In the genomic region with DNA sequence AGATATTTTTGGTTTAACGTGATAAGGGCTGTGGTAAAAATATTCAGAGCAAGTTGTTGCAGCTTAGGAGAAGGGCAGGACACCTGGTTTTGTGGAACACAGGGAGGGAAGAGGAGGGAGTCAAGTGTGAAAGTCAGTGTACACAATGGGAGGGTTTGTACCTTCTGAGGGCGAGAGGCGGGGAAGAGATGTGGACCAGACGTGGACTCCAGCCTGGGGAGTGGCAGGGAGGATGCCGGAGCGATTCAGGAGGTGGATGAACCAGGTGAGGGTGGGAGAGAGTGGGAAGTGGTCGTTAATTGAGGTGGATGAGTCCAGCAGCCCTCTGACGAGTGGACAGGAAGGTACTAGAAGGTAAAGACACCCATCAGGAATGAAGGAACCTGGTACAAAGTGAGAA, we compare ENCODE assay signal across 18 cellular contexts. TPM values are rescaled to one million over a fixed set of nuclear protein-coding genes. Genes with fewer than 3 reads are reported as not detected.
DNase-seq lines count a peak whose midpoint lies in the region; ATAC-seq and TF ChIP-seq lines count a peak whose summit lies in the region.
"Had no signal": no experiment of that assay in that cellular context is flagged by ENCODE, and none has a peak within 500 bp of the region (broad histone marks: within the 10 kb centered on the region; RNA-seq: fewer than 3 reads in every experiment).

No MANE protein-coding gene starts in this region.

- CTCF ChIA-PET in Caco-2 (lab: Charles Lee) = no interaction called here
- CTCF ChIA-PET in IMR-90 (lab: Yijun Ruan, JAX) = no interaction called here
- CTCF ChIA-PET in RWPE1 (lab: Yijun Ruan, JAX) = interaction anchor here (0.6 kb wide), 1 partner anchor 112 kb away, joined by 5 read pairs; no protein-coding TSS in a partner anchor

- H2BK20ac ChIP-seq in IMR-90 (ENCODE audit: low read depth, low read length) = no peak overlapping the region

- no peaks in the 10 kb centered on the region for H4K20me1 ChIP-seq in IMR-90 (ENCODE audit: insufficient read depth, low read length)
- H4K20me1 ChIP-seq: BLaER1 treated with 17β-estradiol and CSF1 and Interleukin-3, amounts not matched to agents 10 nM and 100 nM had no signal

- DNase-seq in Caco-2 (no peak), IMR-90 (no peak), GM13976 (ENCODE audit: low spot score) (no peak), tibial nerve (ENCODE audit: low spot score in 2 of 2) (no peak), cerebellum (ENCODE audit: low spot score) (no peak), RWPE1 (ENCODE audit: low spot score) (no peak)
- DNase-seq: CD8-positive, alpha-beta memory T cell; DND-41; GOT3; KBM-7; NCI-H1694 treated with DMSO at 0.1 percent for 48 hours; NCI-H2107; NCI-H510A; PC-3; SJCRH30 had no signal

- TF ChIP-seq EP300 in tibial nerve (IDR thresholded peaks at IDR 0.05) = no peak

- no peak overlapping the region; the same call in none of the 2 replicates for H2BK120ac ChIP-seq in IMR-90 (ENCODE audit: low read depth, low read length)

- no peak overlapping the region for H3K9ac ChIP-seq in IMR-90 (ENCODE audit: low read depth, low read length)
- H3K9ac ChIP-seq: BLaER1 treated with 17β-estradiol and CSF1 and Interleukin-3, amounts not matched to agents 10 nM and 100 nM had no signal

- H2AFZ ChIP-seq in IMR-90 (replicated peaks; ENCODE audit: low read length, poor library complexity) = peak overlapping the region; percentile 45

- BruUV-seq in Caco-2 (replicated peaks; lab: Mats Ljungman, UMichigan) = no TSS peak
- BruUV-seq in IMR-90 (replicated peaks; lab: Mats Ljungman, UMichigan) = no TSS peak

- no peak overlapping the region for H3K56ac ChIP-seq in IMR-90 (ENCODE audit: extremely low read depth, insufficient read depth, low read length)

- 88% methylated on average over 7 of the region's 8 CpGs; no CpG with 5 or more reads in 1 of the 2 experiments for WGBS in IMR-90 (ENCODE audit: extremely low coverage in 2 of 2, insufficient read length in 1 of 2), 2 experiments
- 70 to 78% methylated on average over 8 of the region's 8 CpGs for WGBS in esophagus, 2 donors
- WGBS in tibial nerve, 2 donors = 77 to 88% methylated on average over 8 of the region's 8 CpGs

- H3K14ac ChIP-seq in IMR-90 (replicated peaks; ENCODE audit: low read depth, low read length) = no peak overlapping the region

- no peak for TF ChIP-seq CTCF in Caco-2 (IDR thresholded peaks at IDR 0.05; ENCODE audit: insufficient read depth in 1 of 2, low read depth in 1 of 2, low read length in 1 of 2, severe bottlenecking in 1 of 2, unreplicated experiment in 1 of 2)
- TF ChIP-seq CTCF in IMR-90 (conservative IDR thresholded peaks at IDR 0.05; ENCODE audit: low read depth, low read length) = no peak
- TF ChIP-seq CTCF in neutrophil (IDR thresholded peaks at IDR 0.05) = no peak
- TF ChIP-seq CTCF in GM13976 (IDR thresholded peaks at IDR 0.05; ENCODE audit: borderline replicate concordance, control extremely low read depth, extremely low read depth, insufficient read depth, missing control alignments) = no peak
- no peak for TF ChIP-seq CTCF in tibial nerve (IDR thresholded peaks at IDR 0.05)
- TF ChIP-seq CTCF in RWPE1 (conservative IDR thresholded peaks at IDR 0.05; ENCODE audit: low read depth) = no peak

- no peak for TF ChIP-seq POLR2A in IMR-90 (IDR thresholded peaks at IDR 0.05; ENCODE audit: low read depth, low read length)
- no peak for TF ChIP-seq POLR2A in tibial nerve (IDR thresholded peaks at IDR 0.05)

- H3K4me3 Mint-ChIP-seq in Caco-2 (ENCODE audit: unreplicated experiment) = no peak overlapping the region
- H3K4me3 Mint-ChIP-seq: CD8-positive, alpha-beta memory T cell had no signal

- no peaks in the 10 kb centered on the region for H3K36me3 Mint-ChIP-seq in Caco-2 (ENCODE audit: insufficient read depth, unreplicated experiment)
- H3K36me3 Mint-ChIP-seq: CD8-positive, alpha-beta memory T cell had no signal

- H3K4me3 ChIP-seq in Caco-2 (ENCODE audit: low read depth, low read length) (no peak overlapping the region), IMR-90 (ENCODE audit: insufficient read depth, low read depth, low read length) (no peak overlapping the region), esophagus (ENCODE audit: low read depth in 1 of 2, low read length in 2 of 2) (no peak overlapping the region), neutrophil (ENCODE audit: low read depth in 1 of 2, low read length in 1 of 2) (no peak overlapping the region), tibial nerve (no peak overlapping the region)
- H3K4me3 ChIP-seq: BLaER1 treated with 17β-estradiol and CSF1 and Interleukin-3, amounts not matched to agents 10 nM and 100 nM; SJCRH30 had no signal

- H3K27me3 ChIP-seq in Caco-2 (replicated peaks; ENCODE audit: control insufficient read depth, insufficient read depth, low read length) = no peaks in the 10 kb centered on the region
- no peaks in the 10 kb centered on the region for H3K27me3 ChIP-seq in IMR-90 (ENCODE audit: control insufficient read depth, insufficient read depth, low read length)
- no peaks in the 10 kb centered on the region for H3K27me3 ChIP-seq in esophagus (ENCODE audit: control insufficient read depth in 1 of 2, insufficient read depth in 2 of 2, low read length in 2 of 2)
- H3K27me3 ChIP-seq in neutrophil = no peaks in the 10 kb centered on the region
- no peaks in the 10 kb centered on the region for H3K27me3 ChIP-seq in tibial nerve
- H3K27me3 ChIP-seq: BLaER1 treated with 17β-estradiol and CSF1 and Interleukin-3, amounts not matched to agents 10 nM and 100 nM; SJCRH30 had no signal

- peaks cover 32% of the 10 kb centered on the region for H3K4me1 Mint-ChIP-seq in Caco-2 (ENCODE audit: low read depth, unreplicated experiment)

- H3K9me3 Mint-ChIP-seq in Caco-2 (ENCODE audit: unreplicated experiment) = no peaks in the 10 kb centered on the region
- H3K9me3 Mint-ChIP-seq: CD8-positive, alpha-beta memory T cell had no signal

- H4K91ac ChIP-seq in IMR-90 (ENCODE audit: insufficient read depth, low read depth, low read length) = no peak overlapping the region

- no peaks in the 10 kb centered on the region for H3K27me3 Mint-ChIP-seq in Caco-2 (ENCODE audit: insufficient read depth, unreplicated experiment)

- peak overlapping the region; percentile 7; the same call in 1 of the 2 replicates for H3K4ac ChIP-seq in IMR-90 (ENCODE audit: low read depth, low read length)

- TF ChIP-seq RAD21 in IMR-90 (IDR thresholded peaks at IDR 0.05; ENCODE audit: low read length) = no peak

- H2BK15ac ChIP-seq in IMR-90 (ENCODE audit: low read depth, low read length) = peak overlapping the region; percentile 64; the same call in 1 of the 3 replicates

- H3K79me1 ChIP-seq in IMR-90 (ENCODE audit: low read depth in 1 of 2, low read length in 2 of 2) = peaks cover 0 to 6% of the 10 kb centered on the region in 2 experiments; a peak in 1 of 4 replicates

- H3K27ac ChIP-seq in IMR-90 (ENCODE audit: insufficient read depth, low read length) (no peak overlapping the region), esophagus (ENCODE audit: low read depth in 2 of 2, low read length in 1 of 2) (peak overlapping the region; percentile 59 to 82), neutrophil (peak overlapping the region; percentile 64), tibial nerve (no peak overlapping the region), RWPE1 (no peak overlapping the region)
- H3K27ac ChIP-seq: BLaER1 treated with 17β-estradiol and CSF1 and Interleukin-3, amounts not matched to agents 10 nM and 100 nM; SJCRH30 had no signal

- peak overlapping the region; percentile 57; the same call in 1 of the 2 replicates for H2AK5ac ChIP-seq in IMR-90 (ENCODE audit: low read depth, low read length)

- no peak overlapping the region for H3K18ac ChIP-seq in IMR-90 (ENCODE audit: low read depth, low read length)

- H3K9me1 ChIP-seq in IMR-90 (ENCODE audit: insufficient read depth, low read length) = peaks cover 20% of the 10 kb centered on the region

- no peak overlapping the region for H3K4me2 ChIP-seq in IMR-90 (ENCODE audit: low read depth, low read length)
- H3K4me2 ChIP-seq: BLaER1 treated with 17β-estradiol and CSF1 and Interleukin-3, amounts not matched to agents 10 nM and 100 nM had no signal

- no peak overlapping the region for H4K5ac ChIP-seq in IMR-90 (ENCODE audit: low read depth, low read length)

- H3K9me3 ChIP-seq in Caco-2 (no peaks in the 10 kb centered on the region), IMR-90 (ENCODE audit: control insufficient read depth, insufficient read depth, low read length) (peaks cover 4% of the 10 kb centered on the region), esophagus (ENCODE audit: control insufficient read depth in 2 of 2, insufficient read depth in 1 of 2, low read depth in 1 of 2, low read length in 1 of 2) (no peaks in the 10 kb centered on the region), neutrophil (no peaks in the 10 kb centered on the region), tibial nerve (no peaks in the 10 kb centered on the region)
- H3K9me3 ChIP-seq: SJCRH30 had no signal

- POLR2A ChIA-PET in Caco-2 (lab: Charles Lee) (no interaction called here), IMR-90 (lab: Charles Lee; ENCODE audit: unreplicated experiment) (no interaction called here), RWPE1 (lab: Yijun Ruan, JAX; ENCODE audit: low non-redundant PET) (no interaction called here)

- intact Hi-C loops in Caco-2 (cut with micrococcal nuclease; ENCODE audit: unreplicated experiment) (no loop called here), IMR-90 (cut with micrococcal nuclease) (no loop called here)

- in situ Hi-C loops in IMR-90 (cut with MboI; ENCODE audit: low sequenced_read_pairs) (no loop called here), GM13976 (cut with MboI; ENCODE audit: low sequenced_read_pairs, unreplicated experiment) (no loop called here)

- no peak overlapping the region for H3K23ac ChIP-seq in IMR-90 (ENCODE audit: low read depth, low read length)

- H3K4me1 ChIP-seq in Caco-2 = peaks cover 21% of the 10 kb centered on the region
- H3K4me1 ChIP-seq in IMR-90 (ENCODE audit: control insufficient read depth, insufficient read depth, low read length) = peaks cover 16% of the 10 kb centered on the region
- H3K4me1 ChIP-seq in esophagus (ENCODE audit: control insufficient read depth in 2 of 2, insufficient read depth in 2 of 2, low read length in 1 of 2) = peaks cover 6 to 8% of the 10 kb centered on the region in 2 donors
- H3K4me1 ChIP-seq in neutrophil (ENCODE audit: control insufficient read depth in 1 of 2, insufficient read depth in 1 of 2, low read depth in 1 of 2, low read length in 1 of 2) = peaks cover 32 to 33% of the 10 kb centered on the region in 2 experiments
- peaks cover 0 to 36% (median 0%) of the 10 kb centered on the region in 4 donors for H3K4me1 ChIP-seq in tibial nerve

- H3K36me3 ChIP-seq in Caco-2 (ENCODE audit: control insufficient read depth, insufficient read depth, low read length) (no peaks in the 10 kb centered on the region), IMR-90 (ENCODE audit: control insufficient read depth, insufficient read depth, low read length) (no peaks in the 10 kb centered on the region), esophagus (ENCODE audit: control insufficient read depth in 2 of 2, insufficient read depth in 2 of 2, low read length in 1 of 2) (no peaks in the 10 kb centered on the region), neutrophil (no peaks in the 10 kb centered on the region), tibial nerve (no peaks in the 10 kb centered on the region)
- H3K36me3 ChIP-seq: BLaER1 treated with 17β-estradiol and CSF1 and Interleukin-3, amounts not matched to agents 10 nM and 100 nM; SJCRH30 had no signal

- dilution Hi-C loops in IMR-90 (cut with HindIII; ENCODE audit: low sequenced_read_pairs, unreplicated experiment) = no loop called here

- H3K27ac Mint-ChIP-seq in Caco-2 (ENCODE audit: unreplicated experiment) = peak overlapping the region; percentile 48

- no peak overlapping the region for H2BK5ac ChIP-seq in IMR-90 (ENCODE audit: low read depth, low read length, poor library complexity, severe bottlenecking)

- H2AK9ac ChIP-seq in IMR-90 (replicated peaks; ENCODE audit: low read depth, low read length, poor library complexity) = no peak overlapping the region

- no peak for ATAC-seq in IMR-90 (ENCODE audit: low read depth)
- ATAC-seq: PC-3 had no signal

- no peak overlapping the region for H4K8ac ChIP-seq in IMR-90 (ENCODE audit: low read depth in 2 of 2, low read length in 2 of 2)

RNA-seq across cellular contexts. Expression of a gene that starts 52.2 kb away (rescaled TPM):
- 129 and 135 TPM in 2 replicates for total RNA-seq in Caco-2 (2022)
- 37.2 and 47.0 TPM in 2 replicates for total RNA-seq in IMR-90 (2012; rRNA removed)
- 56.5 and 66.6 TPM in 2 replicates for polyA plus RNA-seq in IMR-90 (2012; rRNA removed)
- 12.6 and 82.3 TPM in 2 replicates for polyA plus RNA-seq in IMR-90 (2012; cell fraction: cytosol; rRNA removed)
- polyA plus RNA-seq in IMR-90 (2012; cell fraction: nucleus; rRNA removed; ENCODE audit: low replicate concordance) = 216 and 242 TPM in 2 replicates
- 10 to 100 TPM; 48.8 to 68.5 TPM for polyA plus RNA-seq in esophagus
- total RNA-seq in tibial nerve = 100 to 1,000 TPM in 1 of 4 donors, 10 to 100 TPM in 3; 71.4 to 107 (median 93.8) TPM
- total RNA-seq in cerebellum = 96.2 TPM

Comparison
In these comparisons a context has a peak if more than half of its experiments do, and no peak if none do; other contexts are left out.
1. H3K27ac ChIP-seq: peak in esophagus (2 of 2) and neutrophil (single experiment); none in IMR-90 (single experiment), tibial nerve (0 of 4) and RWPE1 (single experiment).